Comparison of ENCODE assay signal across 31 cellular contexts in genomic region chr6:43239054-43239453, GRCh38. TPM values are rescaled to one million over a fixed set of nuclear protein-coding genes. Genes with fewer than 3 reads are reported as not detected.
A peak's percentile ranks its signal among the peaks of the same experiment; 100 is the strongest.
DNase-seq lines count a peak whose midpoint lies in the region; ATAC-seq, FAIRE-seq and TF ChIP-seq lines count a peak whose summit lies in the region.
"Had no signal": no experiment of that assay in that cellular context is flagged by ENCODE, and none has a peak within 500 bp of the region (broad histone marks: within the 10 kb centered on the region; RNA-seq: fewer than 3 reads in every experiment).

No MANE protein-coding gene starts in this region.

- H4K20me1 ChIP-seq in SK-N-SH (ENCODE audit: insufficient read depth) = no peaks in the 10 kb centered on the region
- 0 out of 2 replicates have a peak, but pooled peaks cover 4% of the 10 kb centered on the region for H4K20me1 ChIP-seq in K562 (replicated peaks; ENCODE audit: control insufficient read depth, insufficient read depth, low read length)
- H4K20me1 ChIP-seq: BLaER1 had no signal

- H3K27me3 ChIP-seq in SK-N-SH (ENCODE audit: insufficient read depth) (peaks cover 26% of the 10 kb centered on the region), K562 (ENCODE audit: control insufficient read depth in 2 of 2, insufficient read depth in 2 of 2, low read length in 2 of 2) (peaks cover 33 to 44% of the 10 kb centered on the region in 2 experiments), small intestine (ENCODE audit: control insufficient read depth in 2 of 2, insufficient read depth in 2 of 2, low read length in 2 of 2) (peaks cover 0 to 10% of the 10 kb centered on the region in 2 donors), HAP-1 (ENCODE audit: low read depth) (peaks cover 20% of the 10 kb centered on the region)

- no peak for FAIRE-seq in K562 (lab: Jason Lieb, UNC)
- FAIRE-seq in small intestine (lab: Jason Lieb, UNC) = peak; percentile 10
- FAIRE-seq: GM12878, GM12892, GM18507 had no signal

- H3K9ac ChIP-seq in SK-N-SH = no peak overlapping the region
- no peak overlapping the region for H3K9ac ChIP-seq in K562 (ENCODE audit: insufficient read depth in 1 of 2, low read depth in 2 of 2, low read length in 2 of 2)
- H3K9ac ChIP-seq: BLaER1 had no signal

- no peak for ATAC-seq in SK-N-SH treated with all-trans-retinoic acid at 6 μM for 48 hours
- no peak for ATAC-seq in K562
- ATAC-seq: GM12878 had no signal

- BruUV-seq in K562 (replicated peaks; lab: Mats Ljungman, UMichigan) = no TSS peak

- TF ChIP-seq RAD21 in SK-N-SH (IDR thresholded peaks at IDR 0.05; ENCODE audit: low read length) (no peak), K562 (CRISPR knock-in tag; conservative IDR thresholded peaks at IDR 0.05 in 1 of 2, IDR thresholded peaks at IDR 0.05 in 1 of 2) (no peak)

- no peak for TF ChIP-seq POLR2A in K562 (conservative IDR thresholded peaks at IDR 0.05)

- TF ChIP-seq EP300 in SK-N-SH (IDR thresholded peaks at IDR 0.05; ENCODE audit: borderline replicate concordance in 1 of 2, low read depth in 1 of 2, low read length in 1 of 2) (no peak), K562 (IDR thresholded peaks at IDR 0.05; ENCODE audit: low read length) (no peak)

- H3K4me3 ChIP-seq in SK-N-SH (ENCODE audit: low read depth in 2 of 2, low read length in 1 of 2) = no peak overlapping the region
- H3K4me3 ChIP-seq in K562 = no peak overlapping the region
- no peak overlapping the region for H3K4me3 ChIP-seq in small intestine (ENCODE audit: low read depth in 1 of 2, low read length in 2 of 2)
- no peak overlapping the region for H3K4me3 ChIP-seq in HAP-1
- H3K4me3 ChIP-seq: BLaER1, GM12878 had no signal

- H3F3A ChIP-seq in SK-N-SH (replicated peaks; ENCODE audit: insufficient read depth) = no peaks in the 10 kb centered on the region

- POLR2A ChIA-PET in SK-N-SH (lab: Yijun Ruan, JAX) (no interaction called here), K562 (lab: Yijun Ruan, JAX) (interaction anchor here (0.6 to 1.8 kb wide), 3 partner anchors 9 to 1034 kb away, joined by 3 to 8 read pairs (median 7); partner anchors contain the start of gene DNPH1)

- no peak overlapping the region for H3K27ac ChIP-seq in SK-N-SH (ENCODE audit: low read depth in 2 of 2, low read length in 1 of 2)
- no peak overlapping the region for H3K27ac ChIP-seq in K562 (ENCODE audit: extremely low read depth, low read depth, low read length)
- no peak overlapping the region for H3K27ac ChIP-seq in small intestine (ENCODE audit: low read depth in 1 of 2, low read length in 1 of 2)
- H3K27ac ChIP-seq: 22Rv1, BLaER1 had no signal

- H3K4me1 ChIP-seq in SK-N-SH (ENCODE audit: control insufficient read depth in 1 of 2, insufficient read depth in 2 of 2, low read depth in 1 of 2, low read length in 1 of 2) (peaks cover 0 to 4% of the 10 kb centered on the region in 2 experiments; a peak in 1 of 4 replicates), K562 (replicated peaks in 1 of 2; ENCODE audit: control insufficient read depth in 2 of 2, insufficient read depth in 2 of 2, low read length in 2 of 2) (peaks cover 0 to 7% of the 10 kb centered on the region in 2 experiments; a peak in 2 of 5 replicates), small intestine (ENCODE audit: control insufficient read depth in 2 of 2, insufficient read depth in 1 of 2, low read depth in 1 of 2, low read length in 1 of 2) (no peaks in the 10 kb centered on the region), HAP-1 (no peaks in the 10 kb centered on the region)
- H3K4me1 ChIP-seq: BE2C, BLaER1 had no signal

- in situ Hi-C loops in K562 (cut with MboI) (no loop called here), HAP-1 (cut with MboI; ENCODE audit: low sequenced_read_pairs) (no loop called here)

- H2AFZ ChIP-seq in SK-N-SH (ENCODE audit: low read depth) = no peak overlapping the region
- H2AFZ ChIP-seq in K562 (ENCODE audit: low read depth, low read length) = no peak overlapping the region

- no peaks in the 10 kb centered on the region for H3K9me1 ChIP-seq in K562 (ENCODE audit: control insufficient read depth, insufficient read depth, low read length)

- CTCF ChIA-PET in SK-N-SH (lab: Yijun Ruan, JAX) = interaction anchor here (2.1 kb wide), 1 partner anchor 9 kb away, joined by 19 read pairs; the partner anchor contains the start of gene DNPH1
- CTCF ChIA-PET in K562 (lab: Yijun Ruan, JAX; ENCODE audit: low intra/inter-chr PET ratio) = no interaction called here

- H3K36me3 ChIP-seq in SK-N-SH (replicated peaks in 1 of 2; ENCODE audit: control insufficient read depth in 1 of 2, insufficient read depth in 2 of 2, low read length in 1 of 2) (no peaks in the 10 kb centered on the region), K562 (ENCODE audit: control insufficient read depth, insufficient read depth, low read length) (no peaks in the 10 kb centered on the region), small intestine (ENCODE audit: control insufficient read depth in 2 of 2, insufficient read depth in 2 of 2, low read length in 2 of 2) (no peaks in the 10 kb centered on the region), HAP-1 (replicated peaks) (no peaks in the 10 kb centered on the region)
- H3K36me3 ChIP-seq: BE2C, BLaER1 had no signal

- H3K4me2 ChIP-seq in SK-N-SH (no peak overlapping the region), K562 (ENCODE audit: insufficient read depth, low read length) (no peak overlapping the region)
- H3K4me2 ChIP-seq: BLaER1 had no signal

- intact Hi-C loops in K562 (cut with micrococcal nuclease) = no loop called here

- H3K9me3 ChIP-seq in SK-N-SH = no peaks in the 10 kb centered on the region
- peaks cover 3% of the 10 kb centered on the region; the same call in 1 of the 2 replicates for H3K9me3 ChIP-seq in K562 (replicated peaks; ENCODE audit: control insufficient read depth, insufficient read depth, low read depth, low read length)
- no peaks in the 10 kb centered on the region for H3K9me3 ChIP-seq in small intestine (ENCODE audit: control insufficient read depth, low read depth)
- no peaks in the 10 kb centered on the region; the same call in 1 of the 2 replicates for H3K9me3 ChIP-seq in HAP-1
- H3K9me3 ChIP-seq: BE2C had no signal

- no peak for DNase-seq in SK-N-SH
- no peak for DNase-seq in K562 (ENCODE audit: extremely low read depth in 1 of 4, low spot score in 3 of 4)
- DNase-seq in small intestine = no peak
- no peak for DNase-seq in HAP-1 (ENCODE audit: low spot score in 2 of 2)
- DNase-seq in H4 (ENCODE audit: low spot score) = no peak
- DNase-seq: ACHN; BE2C; C1 segment of cervical spinal cord; CD4-positive, alpha-beta memory T cell; CD4-positive, CD25-positive, alpha-beta regulatory T cell; CD8-positive, alpha-beta memory T cell; COR-L47; DMS 273 treated with DMSO at 0.1 percent for 48 hours; DMS153; DMS53; DMS79; DND-41; EL; GDM1 had no signal

- H3K9me2 ChIP-seq in SK-N-SH = no peaks in the 10 kb centered on the region

- 3% methylated on average over 2 of the region's 2 CpGs for WGBS in SK-N-SH (ENCODE audit: low lambda C conversion rate)
- WGBS in K562 (ENCODE audit: insufficient coverage, low coverage, missing lambda C conversion rate) = 3% methylated on average over 2 of the region's 2 CpGs
- WGBS in small intestine, 3 donors = 72 to 81% (median 77%) methylated on average over 2 of the region's 2 CpGs

- H3K79me2 ChIP-seq in SK-N-SH (ENCODE audit: insufficient read depth) (no peaks in the 10 kb centered on the region), K562 (ENCODE audit: control insufficient read depth, insufficient read depth, low read length) (no peaks in the 10 kb centered on the region)

- TF ChIP-seq CTCF in SK-N-SH (IDR thresholded peaks at IDR 0.05) (no peak), K562 (IDR thresholded peaks at IDR 0.05 in 2 of 3, conservative IDR thresholded peaks at IDR 0.05 in 1 of 3; ENCODE audit: insufficient read depth in 2 of 3, low read depth in 1 of 3, low read length in 3 of 3) (no peak)

RNA-seq across cellular contexts. Expression of gene TTBK1, which starts 4.2 kb away (rescaled TPM):
- polyA plus RNA-seq in SK-N-SH (2012; rRNA removed) = 0.91 and 0.94 TPM in 2 replicates
- 0.44 and 0.79 TPM in 2 replicates for polyA plus RNA-seq in SK-N-SH (2012; cell fraction: cytosol; rRNA removed)
- 3.3 TPM in 2 replicates for polyA plus RNA-seq in SK-N-SH (2012; cell fraction: nucleus; rRNA removed)
- total RNA-seq in K562 (2011; cell fraction: chromatin; rRNA removed; ENCODE audit: low replicate concordance) = 0.07 TPM in 1 of 2 replicates, not detected in the other
- under 0.01 TPM in 1 of 2 replicates, not detected in the other for total RNA-seq in K562 (2011; cell fraction: nucleolus; rRNA removed)
- 0.07 TPM in 1 of 2 replicates, not detected in the other for total RNA-seq in K562 (2011; cell fraction: nucleoplasm; rRNA removed)
- not detected in 2 replicates for total RNA-seq in K562 (2014; rRNA removed)
- total RNA-seq in K562 (2014; rRNA removed; fragmentation: Illumina TruSeq; extraction: Trizol) = not detected in 2 replicates
- not detected in 2 replicates for total RNA-seq in K562 (2015; rRNA removed; fragmentation: Illumina TruSeq; extraction: Trizol)
- not detected in 2 replicates for total RNA-seq in K562 (2021)
- not detected in 2 replicates for polyA plus RNA-seq in K562 (2011; rRNA removed)
- polyA plus RNA-seq in K562 (2011; cell fraction: cytosol; rRNA removed) = not detected in 2 replicates
- polyA plus RNA-seq in K562 (2011; cell fraction: nucleus; rRNA removed) = not detected in 2 replicates
- 0.01 TPM in 1 of 2 replicates, not detected in the other for polyA plus RNA-seq in K562 (2012)
- not detected in 2 replicates for polyA plus RNA-seq in K562 (2014; fragmentation: Illumina TruSeq; extraction: Trizol)
- polyA plus RNA-seq in K562 (2014; fragmentation: Nextera tagmentation; extraction: Ambion mirVana) = not detected
- polyA plus RNA-seq in K562 (2014; rRNA removed) = not detected in 2 replicates
- not detected in 2 replicates for polyA minus RNA-seq in K562 (2011; rRNA and poly(A)+ RNA removed)
- not detected in 2 replicates for polyA minus RNA-seq in K562 (2011; cell fraction: cytosol; rRNA and poly(A)+ RNA removed)
- under 0.01 TPM in 1 of 2 replicates, not detected in the other for polyA minus RNA-seq in K562 (2011; cell fraction: nucleus; rRNA and poly(A)+ RNA removed)
- polyA plus RNA-seq in small intestine = 1 to 10 TPM in 1 of 3 donors, under 1 TPM in 2; 0.89 to 1.1 (median 1.00) TPM
- not detected in 2 replicates for total RNA-seq in H4 (2014; rRNA removed; shearing (Covaris generic))
- total RNA-seq: A172, A673, Daoy, G401, GM12878 had no signal
- polyA plus RNA-seq: AG04450; CD14-positive monocyte; CD4-positive, alpha-beta memory T cell; CD4-positive, CD25-positive, alpha-beta regulatory T cell; CD8-positive, alpha-beta memory T cell had no signal

RNA-seq across cellular contexts. Expression of gene DNPH1, which starts 9.8 kb away (rescaled TPM):
- polyA plus RNA-seq in SK-N-SH (2012; rRNA removed) = 263 and 287 TPM in 2 replicates
- 156 and 218 TPM in 2 replicates for polyA plus RNA-seq in SK-N-SH (2012; cell fraction: cytosol; rRNA removed)
- polyA plus RNA-seq in SK-N-SH (2012; cell fraction: nucleus; rRNA removed) = 107 and 171 TPM in 2 replicates
- total RNA-seq in K562 (2011; cell fraction: chromatin; rRNA removed; ENCODE audit: low replicate concordance) = 41.0 and 115 TPM in 2 replicates
- total RNA-seq in K562 (2011; cell fraction: nucleolus; rRNA removed) = 111 and 120 TPM in 2 replicates
- total RNA-seq in K562 (2011; cell fraction: nucleoplasm; rRNA removed) = 76.8 and 84.6 TPM in 2 replicates
- 237 and 302 TPM in 2 replicates for total RNA-seq in K562 (2014; rRNA removed)
- total RNA-seq in K562 (2014; rRNA removed; fragmentation: Illumina TruSeq; extraction: Trizol) = 25.7 and 32.4 TPM in 2 replicates
- 67.7 and 68.7 TPM in 2 replicates for total RNA-seq in K562 (2015; rRNA removed; fragmentation: Illumina TruSeq; extraction: Trizol)
- 127 and 140 TPM in 2 replicates for total RNA-seq in K562 (2021)
- 136 and 161 TPM in 2 replicates for polyA plus RNA-seq in K562 (2011; rRNA removed)
- 293 and 491 TPM in 2 replicates for polyA plus RNA-seq in K562 (2011; cell fraction: cytosol; rRNA removed)
- 149 and 187 TPM in 2 replicates for polyA plus RNA-seq in K562 (2011; cell fraction: nucleus; rRNA removed)
- polyA plus RNA-seq in K562 (2012) = 197 and 211 TPM in 2 replicates
- polyA plus RNA-seq in K562 (2014; fragmentation: Illumina TruSeq; extraction: Trizol) = 48.8 and 72.3 TPM in 2 replicates
- 10 to 100 TPM in 1 of 2 experiments, 1 to 10 TPM in 1; 7.3 to 13.9 TPM for polyA plus RNA-seq in K562 (2014; fragmentation: Nextera tagmentation; extraction: Ambion mirVana)
- 300 and 346 TPM in 2 replicates for polyA plus RNA-seq in K562 (2014; rRNA removed)
- 23.2 and 30.5 TPM in 2 replicates for polyA minus RNA-seq in K562 (2011; rRNA and poly(A)+ RNA removed)
- 26.2 and 27.7 TPM in 2 replicates for polyA minus RNA-seq in K562 (2011; cell fraction: cytosol; rRNA and poly(A)+ RNA removed)
- 26.3 and 34.4 TPM in 2 replicates for polyA minus RNA-seq in K562 (2011; cell fraction: nucleus; rRNA and poly(A)+ RNA removed)
- polyA plus RNA-seq in small intestine = 100 to 1,000 TPM; 313 to 370 (median 340) TPM
- total RNA-seq in H4 (2014; rRNA removed; shearing (Covaris generic)) = 110 and 147 TPM in 2 replicates

RNA-seq across cellular contexts. Expression of gene CUL9, which starts 57.1 kb away (rescaled TPM):
- polyA plus RNA-seq in SK-N-SH (2012; rRNA removed) (36.8 and 37.7 TPM in 2 replicates), K562 (2011; rRNA removed) (7.0 and 13.5 TPM in 2 replicates), K562 (2014; fragmentation: Illumina TruSeq; extraction: Trizol) (6.2 and 6.6 TPM in 2 replicates), K562 (2014; fragmentation: Nextera tagmentation; extraction: Ambion mirVana) (under 1 TPM; 0.50 to 0.51 TPM), K562 (2014; rRNA removed) (9.7 and 20.7 TPM in 2 replicates), small intestine (10 to 100 TPM; 22.2 to 86.2 (median 66.0) TPM)
- 13.6 and 15.6 TPM in 2 replicates for polyA plus RNA-seq in SK-N-SH (2012; cell fraction: cytosol; rRNA removed)
- polyA plus RNA-seq in SK-N-SH (2012; cell fraction: nucleus; rRNA removed) = 241 and 294 TPM in 2 replicates
- total RNA-seq in K562 (2011; cell fraction: chromatin; rRNA removed; ENCODE audit: low replicate concordance) = 74.5 and 153 TPM in 2 replicates
- 62.1 and 70.9 TPM in 2 replicates for total RNA-seq in K562 (2011; cell fraction: nucleolus; rRNA removed)
- 62.3 and 69.4 TPM in 2 replicates for total RNA-seq in K562 (2011; cell fraction: nucleoplasm; rRNA removed)
- total RNA-seq in K562 (2014; rRNA removed) (6.5 and 8.6 TPM in 2 replicates), K562 (2014; rRNA removed; fragmentation: Illumina TruSeq; extraction: Trizol) (4.1 and 5.8 TPM in 2 replicates), K562 (2015; rRNA removed; fragmentation: Illumina TruSeq; extraction: Trizol) (7.4 and 7.5 TPM in 2 replicates), K562 (2021) (10.0 and 13.4 TPM in 2 replicates)
- 5.8 and 6.2 TPM in 2 replicates for polyA plus RNA-seq in K562 (2011; cell fraction: cytosol; rRNA removed)
- 82.8 and 102 TPM in 2 replicates for polyA plus RNA-seq in K562 (2011; cell fraction: nucleus; rRNA removed)
- 10.1 and 29.2 TPM in 2 replicates for polyA plus RNA-seq in K562 (2012)
- polyA minus RNA-seq in K562 (2011; rRNA and poly(A)+ RNA removed) = 7.7 and 10.8 TPM in 2 replicates
- 3.4 and 6.3 TPM in 2 replicates for polyA minus RNA-seq in K562 (2011; cell fraction: cytosol; rRNA and poly(A)+ RNA removed)
- polyA minus RNA-seq in K562 (2011; cell fraction: nucleus; rRNA and poly(A)+ RNA removed) = 18.6 and 30.8 TPM in 2 replicates
- 18.2 and 18.5 TPM in 2 replicates for total RNA-seq in H4 (2014; rRNA removed; shearing (Covaris generic))

RNA-seq across cellular contexts. Expression of gene SLC22A7, which starts 59.0 kb away (rescaled TPM):
- not detected in 2 replicates for polyA plus RNA-seq in SK-N-SH (2012; rRNA removed)
- 0.04 TPM in 1 of 2 replicates, not detected in the other for polyA plus RNA-seq in SK-N-SH (2012; cell fraction: cytosol; rRNA removed)
- polyA plus RNA-seq in SK-N-SH (2012; cell fraction: nucleus; rRNA removed) = 0.06 and 0.07 TPM in 2 replicates
- total RNA-seq in K562 (2011; cell fraction: chromatin; rRNA removed; ENCODE audit: low replicate concordance) = not detected in 2 replicates
- not detected in 2 replicates for total RNA-seq in K562 (2011; cell fraction: nucleolus; rRNA removed)
- total RNA-seq in K562 (2011; cell fraction: nucleoplasm; rRNA removed) = not detected in 2 replicates
- not detected in 2 replicates for total RNA-seq in K562 (2014; rRNA removed)
- not detected in 2 replicates for total RNA-seq in K562 (2014; rRNA removed; fragmentation: Illumina TruSeq; extraction: Trizol)
- not detected in 2 replicates for total RNA-seq in K562 (2015; rRNA removed; fragmentation: Illumina TruSeq; extraction: Trizol)
- not detected in 2 replicates for total RNA-seq in K562 (2021)
- polyA plus RNA-seq in K562 (2011; rRNA removed) = not detected in 2 replicates
- polyA plus RNA-seq in K562 (2011; cell fraction: cytosol; rRNA removed) = not detected in 2 replicates
- polyA plus RNA-seq in K562 (2011; cell fraction: nucleus; rRNA removed) = not detected in 2 replicates
- not detected in 2 replicates for polyA plus RNA-seq in K562 (2012)
- polyA plus RNA-seq in K562 (2014; fragmentation: Illumina TruSeq; extraction: Trizol) = not detected in 2 replicates
- polyA plus RNA-seq in K562 (2014; fragmentation: Nextera tagmentation; extraction: Ambion mirVana) = not detected
- not detected in 2 replicates for polyA plus RNA-seq in K562 (2014; rRNA removed)
- polyA minus RNA-seq in K562 (2011; rRNA and poly(A)+ RNA removed) = not detected in 2 replicates
- polyA minus RNA-seq in K562 (2011; cell fraction: cytosol; rRNA and poly(A)+ RNA removed) = not detected in 2 replicates
- not detected in 2 replicates for polyA minus RNA-seq in K562 (2011; cell fraction: nucleus; rRNA and poly(A)+ RNA removed)
- polyA plus RNA-seq in small intestine = under 1 TPM in 1 of 3 donors, not detected in 2; 0.10 TPM
- total RNA-seq in H4 (2014; rRNA removed; shearing (Covaris generic)) = not detected in 2 replicates
- total RNA-seq: A172; A673; CD4-positive, alpha-beta memory T cell; CD4-positive, CD25-positive, alpha-beta regulatory T cell; CD8-positive, alpha-beta memory T cell; Daoy; G401 had no signal
- polyA plus RNA-seq: AG04450; CD14-positive monocyte; CD4-positive, alpha-beta memory T cell; CD4-positive, CD25-positive, alpha-beta regulatory T cell; CD8-positive, alpha-beta memory T cell had no signal
